In the genomic region with DNA sequence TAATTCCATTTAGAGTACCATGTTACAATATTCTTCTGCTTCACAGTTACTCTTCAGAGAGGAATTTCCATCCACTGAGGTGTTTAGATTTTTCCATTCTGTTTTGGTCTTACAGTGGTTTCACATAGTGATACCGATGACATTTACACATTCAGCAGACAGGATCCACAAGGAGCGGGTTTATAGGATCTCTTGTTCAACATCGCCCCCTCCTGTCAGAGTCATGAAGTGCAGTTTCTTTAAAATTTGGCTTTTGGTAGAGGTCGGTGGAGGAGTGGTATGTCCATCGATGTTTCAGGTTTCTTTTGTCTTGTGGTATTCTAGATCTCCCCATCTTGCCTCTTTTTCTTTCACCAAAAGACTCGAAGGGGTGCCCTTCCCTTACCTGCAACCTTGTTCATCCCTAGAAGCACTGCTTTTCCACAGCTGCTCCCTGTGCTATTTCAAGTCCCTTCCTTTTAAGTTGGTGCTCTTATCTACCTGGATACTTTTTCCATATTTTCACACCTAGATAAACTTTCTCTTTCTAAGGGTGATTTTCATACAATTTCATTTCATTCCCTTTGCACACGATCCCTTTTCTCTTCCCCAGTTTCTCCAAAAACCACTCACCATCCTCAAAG, we compare ENCODE assay signal across 8 cellular contexts.
A peak's percentile ranks its signal among the peaks of the same experiment; 100 is the strongest.
DNase-seq lines count a peak whose midpoint lies in the region; ATAC-seq, FAIRE-seq and TF ChIP-seq lines count a peak whose summit lies in the region.

No MANE protein-coding gene starts in this region.

- no peaks in the 10 kb centered on the region for H3K27me3 ChIP-seq in MG63
- H3K27me3 ChIP-seq in SJCRH30 = no peaks in the 10 kb centered on the region
- H3K27me3 ChIP-seq in keratinocyte (ENCODE audit: control insufficient read depth, extremely low read depth, insufficient read depth, low read length) = no peaks in the 10 kb centered on the region

- peaks cover 4% of the 10 kb centered on the region for H3K4me1 ChIP-seq in SJCRH30
- peaks cover 9% of the 10 kb centered on the region for H3K4me1 ChIP-seq in keratinocyte (ENCODE audit: control insufficient read depth, extremely low read depth, insufficient read depth, low read length)

- DNase-seq in activated CD4-positive, alpha-beta T cell treated with anti-CD3 and anti-CD28 coated beads for 24 hours (ENCODE audit: low read depth in 2 of 2) = peak; percentile 10 to 22
- DNase-seq in activated CD4-positive, alpha-beta T cell treated with anti-CD3 and anti-CD28 coated beads, Interleukin-2, amount 50 U/mL, for 1 hour = no peak
- DNase-seq in MG63 (peak; percentile 10), SJCRH30 (peak; percentile 43 to 88), keratinocyte (ENCODE audit: low read depth, low spot score) (peak; percentile 23)
- DNase-seq in central memory CD4-positive, alpha-beta T cell = peak; percentile 6
- peak; percentile 4 to 12 (median 6) for DNase-seq in stimulated activated CD4-positive, alpha-beta T cell treated with anti-CD3 and anti-CD28 coated beads, TNF-alpha, amount 100 ng/mL, for 24 hours (ENCODE audit: low read depth in 3 of 3)

- FAIRE-seq in keratinocyte (lab: Jason Lieb, UNC) = peak; percentile 90

- H3K9ac ChIP-seq in keratinocyte (ENCODE audit: control insufficient read depth, extremely low read depth, insufficient read depth, low read length) = no peak overlapping the region

- no peak overlapping the region for H2AFZ ChIP-seq in keratinocyte (ENCODE audit: control insufficient read depth, low read length)

- no peak overlapping the region for H3K27ac ChIP-seq in SJCRH30
- H3K27ac ChIP-seq in keratinocyte (ENCODE audit: control insufficient read depth, insufficient read depth, low read length) = no peak overlapping the region

- no peak for ATAC-seq in HG02870 (IDR thresholded peaks at IDR 0.05; ENCODE audit: unreplicated experiment)

- dilution Hi-C loops in keratinocyte (cut with MboI; ENCODE audit: extremely low pct_ligation_motif_present, low sequenced_read_pairs) = no loop called here

- TF ChIP-seq CTCF in keratinocyte (optimal IDR thresholded peaks at IDR 0.05 in 1 of 3, IDR thresholded peaks at IDR 0.05 in 1 of 3, conservative IDR thresholded peaks at IDR 0.05 in 1 of 3; ENCODE audit: extremely low read depth in 1 of 3, insufficient read depth in 2 of 3, low read length in 3 of 3) = peak; percentile 67 to 84 (median 69)

- H3K36me3 ChIP-seq in MG63 (no peaks in the 10 kb centered on the region; the same call in 1 of the 2 replicates), SJCRH30 (no peaks in the 10 kb centered on the region), keratinocyte (ENCODE audit: control insufficient read depth in 2 of 2, extremely low read depth in 1 of 2, insufficient read depth in 2 of 2, low read length in 2 of 2) (peaks cover 0 to 5% of the 10 kb centered on the region in 2 experiments)

- no peak overlapping the region for H3K4me2 ChIP-seq in keratinocyte (ENCODE audit: control insufficient read depth, extremely low read depth, insufficient read depth, low read depth, low read length)

- no peaks in the 10 kb centered on the region for H3K9me3 ChIP-seq in MG63
- no peaks in the 10 kb centered on the region; the same call in 1 of the 2 replicates for H3K9me3 ChIP-seq in SJCRH30 (replicated peaks)
- H3K9me3 ChIP-seq in keratinocyte (ENCODE audit: control insufficient read depth, low read depth, low read length) = no peaks in the 10 kb centered on the region

- H4K20me1 ChIP-seq in keratinocyte (ENCODE audit: control insufficient read depth, extremely low read depth, insufficient read depth, low read length) = no peaks in the 10 kb centered on the region

- H3K79me2 ChIP-seq in keratinocyte (ENCODE audit: control insufficient read depth, insufficient read depth, low read length) = no peaks in the 10 kb centered on the region

- no peak overlapping the region for H3K4me3 ChIP-seq in MG63
- H3K4me3 ChIP-seq in SJCRH30 = no peak overlapping the region
- no peak overlapping the region for H3K4me3 ChIP-seq in keratinocyte (ENCODE audit: control insufficient read depth in 2 of 3, extremely low read depth in 1 of 3, insufficient read depth in 2 of 3, low read depth in 1 of 3, low read length in 3 of 3)

- H3K9me1 ChIP-seq in keratinocyte (ENCODE audit: control insufficient read depth, extremely low read depth, insufficient read depth, low read length) = no peaks in the 10 kb centered on the region
